11 cellular contexts compared by ENCODE assay signal in the genomic region with DNA sequence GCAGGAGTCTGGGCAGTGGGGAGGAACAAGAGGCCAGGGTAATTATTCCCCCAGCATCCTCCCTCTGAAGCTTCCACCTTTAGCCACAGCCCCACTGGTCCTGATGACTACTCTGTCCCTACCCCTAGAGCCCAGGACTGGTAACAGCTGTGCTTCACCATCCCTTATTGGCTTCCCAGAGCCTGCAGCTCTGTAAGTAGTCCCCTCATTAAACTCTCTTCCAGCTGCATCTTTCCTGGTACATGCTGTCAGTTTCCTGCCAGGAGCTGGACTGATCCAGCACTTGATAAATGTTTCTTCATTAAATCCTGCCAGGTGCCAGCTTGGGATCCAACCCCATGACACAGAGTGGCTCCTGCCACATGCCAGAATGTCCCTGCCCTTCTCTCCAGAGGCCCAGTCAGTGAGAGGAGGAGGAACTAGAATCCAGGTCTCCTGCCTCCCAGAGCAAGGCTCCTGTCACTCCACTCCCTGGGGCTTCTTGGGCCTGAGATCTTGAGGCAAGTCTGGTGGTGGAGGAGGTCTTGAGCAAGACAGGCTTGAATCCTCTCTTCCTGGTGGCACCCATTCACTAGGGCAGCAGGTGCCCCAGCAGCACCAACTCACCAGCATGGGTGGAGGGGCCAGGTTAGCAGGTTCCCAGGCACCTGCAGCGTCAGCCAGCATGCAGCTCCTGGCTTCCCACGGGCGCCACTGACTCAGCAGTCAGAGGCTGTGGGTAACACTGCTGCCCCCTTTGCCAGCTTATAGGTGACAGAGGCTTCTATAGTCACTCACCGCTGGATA. TPM values are rescaled to one million over a fixed set of nuclear protein-coding genes. Genes with fewer than 3 reads are reported as not detected.
A peak's percentile ranks its signal among the peaks of the same experiment; 100 is the strongest.
DNase-seq lines count a peak whose midpoint lies in the region; ATAC-seq and TF ChIP-seq lines count a peak whose summit lies in the region.
"Had no signal": no experiment of that assay in that cellular context is flagged by ENCODE, and none has a peak within 500 bp of the region (broad histone marks: within the 10 kb centered on the region; RNA-seq: fewer than 3 reads in every experiment).

No MANE protein-coding gene starts in this region.

- no peak overlapping the region for H3K27ac Mint-ChIP-seq in CD8-positive, alpha-beta memory T cell

- POLR2A ChIA-PET in PC-3 (lab: Charles Lee; ENCODE audit: unreplicated experiment), result no interaction called here
- POLR2A ChIA-PET in CD8-positive, alpha-beta memory T cell (lab: Charles Lee), result no interaction called here

- H3K36me3 Mint-ChIP-seq in CD8-positive, alpha-beta memory T cell, result no peaks in the 10 kb centered on the region

- DNase-seq in AML-193 (lab: John Stamatoyannopoulos, UW) (peak; percentile 61 to 64), PC-3 (peak; percentile 11), hepatocyte (ENCODE audit: low spot score) (peak; percentile 4)
- no peak for DNase-seq in stimulated activated naive CD8-positive, alpha-beta T cell treated with anti-CD3 and anti-CD28 coated beads, Interleukin-15, Interleukin-2, amounts not matched to agents 100 U/mL and 50 U/mL, for 24 hours
- no peak for DNase-seq in CD8-positive, alpha-beta memory T cell
- DNase-seq: HCEC 1CT had no signal

- CTCF ChIA-PET in PC-3 (lab: Charles Lee), result interaction anchor here (2.1 to 3.9 kb wide), 2 partner anchors 37 to 124 kb away, joined by 13 to 222 read pairs; no protein-coding TSS in a partner anchor
- CTCF ChIA-PET in CD8-positive, alpha-beta memory T cell (lab: Charles Lee), result interaction anchor here (1.5 to 8.0 kb wide), 15 partner anchors 12 to 211 kb away, joined by 3 to 176 read pairs (median 10); a partner anchor contains a TSS

- H3K4me1 Mint-ChIP-seq in CD8-positive, alpha-beta memory T cell, result no peaks in the 10 kb centered on the region

- H3F3A ChIP-seq in PC-3 (ENCODE audit: low read length, unreplicated experiment), result no peaks in the 10 kb centered on the region

- H3K9me3 ChIP-seq in PC-3 (ENCODE audit: low read length) (no peaks in the 10 kb centered on the region), hepatocyte (ENCODE audit: low read depth) (no peaks in the 10 kb centered on the region)
- no peaks in the 10 kb centered on the region for H3K9me3 ChIP-seq in CD8-positive, alpha-beta memory T cell (ENCODE audit: low read length)
- H3K9me3 ChIP-seq: BLaER1 treated with 17β-estradiol and CSF1 and Interleukin-3, amounts not matched to agents 10 nM and 100 nM had no signal

- no peak for TF ChIP-seq CTCF in PC-3 (conservative IDR thresholded peaks at IDR 0.05; ENCODE audit: low read depth, low read length)
- no peak for TF ChIP-seq CTCF in hepatocyte (IDR thresholded peaks at IDR 0.05; ENCODE audit: poor library complexity)

- no peak overlapping the region for H3K4me3 Mint-ChIP-seq in CD8-positive, alpha-beta memory T cell

- ATAC-seq in PC-3 (peak; percentile 19; the same call in 1 of the 2 replicates), HG03135 (IDR thresholded peaks at IDR 0.05; ENCODE audit: unreplicated experiment) (no peak)
- ATAC-seq in stimulated activated naive CD8-positive, alpha-beta T cell treated with anti-CD3 and anti-CD28 coated beads, Interleukin-15, Interleukin-2, amounts not matched to agents 100 U/mL and 50 U/mL, for 24 hours, result no peak

- H3K27me3 ChIP-seq in PC-3 (ENCODE audit: low read length), result no peaks in the 10 kb centered on the region
- H3K27me3 ChIP-seq in hepatocyte, result no peaks in the 10 kb centered on the region
- H3K27me3 ChIP-seq in CD8-positive, alpha-beta memory T cell (ENCODE audit: insufficient read depth, low read length, poor library complexity, severe bottlenecking), result no peaks in the 10 kb centered on the region
- H3K27me3 ChIP-seq: BLaER1 treated with 17β-estradiol and CSF1 and Interleukin-3, amounts not matched to agents 10 nM and 100 nM; dorsolateral prefrontal cortex had no signal

- H3K27ac ChIP-seq in PC-3 (ENCODE audit: low read length) (no peak overlapping the region), hepatocyte (no peak overlapping the region)
- H3K27ac ChIP-seq in CD8-positive, alpha-beta memory T cell (ENCODE audit: low read depth, low read length), result no peak overlapping the region
- H3K27ac ChIP-seq: BLaER1 treated with 17β-estradiol and CSF1 and Interleukin-3, amounts not matched to agents 10 nM and 100 nM had no signal

- no peak overlapping the region for H3K9ac ChIP-seq in PC-3 (ENCODE audit: low read length)

- H3K4me2 ChIP-seq in PC-3 (ENCODE audit: low read length), result no peak overlapping the region
- H3K4me2 ChIP-seq in hepatocyte, result no peak overlapping the region
- H3K4me2 ChIP-seq: BLaER1 treated with 17β-estradiol and CSF1 and Interleukin-3, amounts not matched to agents 10 nM and 100 nM had no signal

- peaks cover 11% of the 10 kb centered on the region; the same call in 1 of the 2 replicates for H3K4me1 ChIP-seq in PC-3 (ENCODE audit: insufficient read depth, low read length)
- H3K4me1 ChIP-seq in hepatocyte (ENCODE audit: insufficient read depth), result no peaks in the 10 kb centered on the region
- H3K4me1 ChIP-seq in CD8-positive, alpha-beta memory T cell (ENCODE audit: insufficient read depth, low read length), result no peaks in the 10 kb centered on the region

- no peaks in the 10 kb centered on the region for H3K9me2 ChIP-seq in PC-3 (replicated peaks; ENCODE audit: low read length)
- no peaks in the 10 kb centered on the region for H3K9me2 ChIP-seq in hepatocyte (replicated peaks; ENCODE audit: insufficient read depth)

- H3K79me2 ChIP-seq in PC-3 (ENCODE audit: low read length), result no peaks in the 10 kb centered on the region
- H3K79me2 ChIP-seq in hepatocyte, result no peaks in the 10 kb centered on the region

- H4K20me1 ChIP-seq in PC-3 (ENCODE audit: low read length) (no peaks in the 10 kb centered on the region), hepatocyte (ENCODE audit: insufficient read depth, poor library complexity, severe bottlenecking) (no peaks in the 10 kb centered on the region)

- no peak overlapping the region for H3K4me3 ChIP-seq in PC-3 (ENCODE audit: low read length)
- no peak overlapping the region for H3K4me3 ChIP-seq in hepatocyte
- no peak overlapping the region for H3K4me3 ChIP-seq in CD8-positive, alpha-beta memory T cell (ENCODE audit: low read length)
- H3K4me3 ChIP-seq: BLaER1 treated with 17β-estradiol and CSF1 and Interleukin-3, amounts not matched to agents 10 nM and 100 nM; dorsolateral prefrontal cortex had no signal

- peaks cover 6 to 27% of the 10 kb centered on the region in 2 donors for H3K27me3 Mint-ChIP-seq in CD8-positive, alpha-beta memory T cell

- H3K36me3 ChIP-seq in PC-3 (ENCODE audit: low read depth, low read length), result no peaks in the 10 kb centered on the region
- H3K36me3 ChIP-seq in hepatocyte (replicated peaks; ENCODE audit: insufficient read depth, low read depth), result no peaks in the 10 kb centered on the region
- no peaks in the 10 kb centered on the region for H3K36me3 ChIP-seq in CD8-positive, alpha-beta memory T cell (ENCODE audit: insufficient read depth, low read length)

- BruUV-seq in PC-3 (replicated peaks; lab: Mats Ljungman, UMichigan), result no TSS peak

- no peaks in the 10 kb centered on the region for H3K9me3 Mint-ChIP-seq in CD8-positive, alpha-beta memory T cell

- WGBS in hepatocyte (ENCODE audit: low lambda C conversion rate, missing lambda C conversion rate), result 88% methylated on average over 4 of the region's 4 CpGs

- H2AFZ ChIP-seq in PC-3 (ENCODE audit: low read length), result no peak overlapping the region
- no peak overlapping the region for H2AFZ ChIP-seq in hepatocyte

- intact Hi-C loops in PC-3 (cut with micrococcal nuclease), result no loop called here

RNA-seq across cellular contexts. Expression of a gene that starts 27.6 kb away (rescaled TPM):
- not detected in 2 replicates for total RNA-seq in PC-3 (2014; rRNA removed)
- total RNA-seq in hepatocyte, result not detected in 2 replicates
- 0.18 TPM in 1 of 2 replicates, not detected in the other for polyA plus RNA-seq in hepatocyte
- not detected for total RNA-seq in CD8-positive, alpha-beta memory T cell
- not detected for polyA plus RNA-seq in CD8-positive, alpha-beta memory T cell
- total RNA-seq: HT1080, right cardiac atrium had no signal
- polyA plus RNA-seq: right cardiac atrium had no signal

RNA-seq across cellular contexts. Expression of a gene that starts 30.3 kb away (rescaled TPM):
- 31.8 and 35.4 TPM in 2 replicates for total RNA-seq in PC-3 (2014; rRNA removed)
- total RNA-seq in hepatocyte, result 73.2 and 74.5 TPM in 2 replicates
- 71.3 and 79.0 TPM in 2 replicates for polyA plus RNA-seq in hepatocyte
- 1 to 10 TPM; 3.1 to 5.5 TPM for total RNA-seq in CD8-positive, alpha-beta memory T cell
- 0.30 TPM for polyA plus RNA-seq in CD8-positive, alpha-beta memory T cell

RNA-seq across cellular contexts. Expression of a gene that starts 40.3 kb away (rescaled TPM):
- total RNA-seq in PC-3 (2014; rRNA removed) (27.8 and 30.9 TPM in 2 replicates), hepatocyte (28.1 and 30.4 TPM in 2 replicates)
- polyA plus RNA-seq in hepatocyte, result 30.8 and 32.0 TPM in 2 replicates
- total RNA-seq in CD8-positive, alpha-beta memory T cell, result 10 to 100 TPM; 24.2 to 26.0 TPM
- 11.3 TPM for polyA plus RNA-seq in CD8-positive, alpha-beta memory T cell

RNA-seq across cellular contexts. Expression of a gene that starts 40.5 kb away (rescaled TPM):
- total RNA-seq in PC-3 (2014; rRNA removed), result 517 and 618 TPM in 2 replicates
- 345 and 381 TPM in 2 replicates for total RNA-seq in hepatocyte
- 503 and 581 TPM in 2 replicates for polyA plus RNA-seq in hepatocyte
- total RNA-seq in CD8-positive, alpha-beta memory T cell, result 100 to 1,000 TPM; 420 to 494 TPM
- polyA plus RNA-seq in CD8-positive, alpha-beta memory T cell, result 826 TPM

RNA-seq across cellular contexts. Expression of a gene that starts 47.0 kb away (rescaled TPM):
- total RNA-seq in PC-3 (2014; rRNA removed), result 13.9 and 16.1 TPM in 2 replicates
- total RNA-seq in hepatocyte, result 4.5 and 4.9 TPM in 2 replicates
- 4.3 and 6.7 TPM in 2 replicates for polyA plus RNA-seq in hepatocyte
- total RNA-seq in CD8-positive, alpha-beta memory T cell, result 10 to 100 TPM; 22.1 to 22.8 TPM
- 13.4 TPM for polyA plus RNA-seq in CD8-positive, alpha-beta memory T cell

Comparison
In these comparisons a context has a peak if more than half of its experiments do, and no peak if none do; other contexts are left out.
1. DNase-seq: peak in AML-193 (2 of 2), PC-3 (single experiment) and hepatocyte (single experiment); none in stimulated activated naive CD8-positive, alpha-beta T cell treated with anti-CD3 and anti-CD28 coated beads, Interleukin-15, Interleukin-2, amounts not matched to agents 100 U/mL and 50 U/mL, for 24 hours (single experiment) and CD8-positive, alpha-beta memory T cell (0 of 5).